1 cellular context compared by ENCODE assay signal in the genomic region with DNA sequence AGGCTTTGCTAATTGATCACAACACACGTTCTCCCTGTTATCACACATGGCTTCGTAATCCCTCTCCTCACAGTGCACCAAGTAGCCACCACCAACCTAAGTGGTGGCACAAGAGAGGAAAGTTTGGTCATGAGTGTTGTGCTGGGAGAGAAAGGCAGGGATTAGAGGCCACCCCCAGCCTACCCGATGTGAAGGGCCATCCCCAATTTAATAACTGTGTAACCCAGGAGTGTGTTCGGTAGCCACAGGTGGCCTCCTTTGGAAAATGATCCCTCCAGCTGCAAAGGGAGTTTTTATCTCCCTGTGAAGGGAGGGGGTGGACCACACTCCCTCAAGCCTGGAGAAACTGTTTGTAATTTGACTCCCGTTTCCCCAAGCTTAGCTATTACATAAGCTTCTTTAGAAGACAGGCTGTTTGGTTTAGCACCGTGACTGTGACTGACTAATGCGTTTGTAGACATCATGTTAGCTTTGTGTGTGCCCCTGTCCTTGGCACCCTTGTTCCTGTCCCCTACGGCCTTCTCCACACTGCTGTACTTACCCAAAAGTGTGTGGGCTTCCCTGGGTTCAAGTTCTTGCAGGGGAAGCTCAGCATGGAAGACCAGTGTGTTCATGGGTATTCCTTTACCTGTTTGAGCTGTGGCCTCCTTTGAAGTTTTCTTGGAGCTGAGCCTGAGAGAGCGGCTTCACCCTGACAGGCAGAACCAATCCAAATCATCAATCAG.
TF ChIP-seq lines count a peak whose summit lies in the region.

No MANE protein-coding gene starts in this region.

TF ChIP-seq in HepG2, 621 proteins besides CTCF, POLR2A, EP300 and RAD21 (continued from another document and continues in another):
- TF ChIP-seq, protein P1, sequence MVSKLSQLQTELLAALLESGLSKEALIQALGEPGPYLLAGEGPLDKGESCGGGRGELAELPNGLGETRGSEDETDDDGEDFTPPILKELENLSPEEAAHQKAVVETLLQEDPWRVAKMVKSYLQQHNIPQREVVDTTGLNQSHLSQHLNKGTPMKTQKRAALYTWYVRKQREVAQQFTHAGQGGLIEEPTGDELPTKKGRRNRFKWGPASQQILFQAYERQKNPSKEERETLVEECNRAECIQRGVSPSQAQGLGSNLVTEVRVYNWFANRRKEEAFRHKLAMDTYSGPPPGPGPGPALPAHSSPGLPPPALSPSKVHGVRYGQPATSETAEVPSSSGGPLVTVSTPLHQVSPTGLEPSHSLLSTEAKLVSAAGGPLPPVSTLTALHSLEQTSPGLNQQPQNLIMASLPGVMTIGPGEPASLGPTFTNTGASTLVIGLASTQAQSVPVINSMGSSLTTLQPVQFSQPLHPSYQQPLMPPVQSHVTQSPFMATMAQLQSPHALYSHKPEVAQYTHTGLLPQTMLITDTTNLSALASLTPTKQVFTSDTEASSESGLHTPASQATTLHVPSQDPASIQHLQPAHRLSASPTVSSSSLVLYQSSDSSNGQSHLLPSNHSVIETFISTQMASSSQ (IDR thresholded peaks at IDR 0.05; ENCODE audit: low read depth), result peak; percentile 23; the same call in 1 of the 2 replicates
- TF ChIP-seq, protein P1 (CRISPR knock-in tag; IDR thresholded peaks at IDR 0.05; ENCODE audit: borderline replicate concordance), result peak; percentile 71; the same call in 1 of the 2 replicates
- TF ChIP-seq NCOR1 (IDR thresholded peaks at IDR 0.05; ENCODE audit: borderline replicate concordance, low read length) (no peak), HOXA3 (CRISPR knock-in tag; IDR thresholded peaks at IDR 0.05) (peak; percentile 85), HNF4A (CRISPR knock-in tag; IDR thresholded peaks at IDR 0.05) (peak; percentile 54), ZKSCAN5 (CRISPR knock-in tag; IDR thresholded peaks at IDR 0.05) (no peak), ZNF75D (CRISPR knock-in tag; IDR thresholded peaks at IDR 0.05; ENCODE audit: borderline replicate concordance) (no peak), TP53 (CRISPR knock-in tag; conservative IDR thresholded peaks at IDR 0.05) (peak; percentile 71), KLF6 (CRISPR knock-in tag; IDR thresholded peaks at IDR 0.05) (0 out of 2 replicates have a peak, but pooled peaks have one; percentile 69), MYC (CRISPR knock-in tag; IDR thresholded peaks at IDR 0.05; ENCODE audit: borderline replicate concordance) (no peak), ZNF251 (CRISPR knock-in tag; IDR thresholded peaks at IDR 0.05) (no peak), PAWR (CRISPR knock-in tag; IDR thresholded peaks at IDR 0.05; ENCODE audit: borderline replicate concordance) (no peak), FOXK1 (CRISPR knock-in tag; IDR thresholded peaks at IDR 0.05; ENCODE audit: borderline replicate concordance, low read depth) (peak; percentile 74; the same call in 1 of the 2 replicates), ZNF737 (CRISPR knock-in tag; IDR thresholded peaks at IDR 0.05; ENCODE audit: borderline replicate concordance) (no peak), FOXA1 (IDR thresholded peaks at IDR 0.05) (no peak), FOXA1 (CRISPR knock-in tag; IDR thresholded peaks at IDR 0.05) (peak; percentile 50; the same call in 1 of the 2 replicates), NFIB (CRISPR knock-in tag; IDR thresholded peaks at IDR 0.05; ENCODE audit: borderline replicate concordance) (no peak), EEA1 (CRISPR knock-in tag; IDR thresholded peaks at IDR 0.05; ENCODE audit: borderline replicate concordance) (no peak), RFX5 (IDR thresholded peaks at IDR 0.05; ENCODE audit: low read depth, low read length) (no peak), IKZF1 (IDR thresholded peaks at IDR 0.05) (no peak), MEF2D (CRISPR knock-in tag; IDR thresholded peaks at IDR 0.05) (no peak; the same call in 1 of the 2 replicates), TBP (CRISPR knock-in tag; IDR thresholded peaks at IDR 0.05) (no peak), ZFX (CRISPR knock-in tag; IDR thresholded peaks at IDR 0.05; ENCODE audit: low read depth) (0 out of 2 replicates have a peak, but pooled peaks have one; percentile 38), STAT5B (CRISPR knock-in tag; IDR thresholded peaks at IDR 0.05) (no peak), PHF8 (CRISPR knock-in tag; IDR thresholded peaks at IDR 0.05) (no peak), ZBTB3 (CRISPR knock-in tag; IDR thresholded peaks at IDR 0.05; ENCODE audit: borderline replicate concordance, low read depth) (peak; percentile 64; the same call in 1 of the 2 replicates), ZNF543 (CRISPR knock-in tag; IDR thresholded peaks at IDR 0.05) (no peak), ZNF274 (CRISPR knock-in tag; IDR thresholded peaks at IDR 0.05) (peak; percentile 68; the same call in 1 of the 2 replicates), ATRX (CRISPR knock-in tag; IDR thresholded peaks at IDR 0.05; ENCODE audit: borderline replicate concordance) (no peak), HNRNPL (IDR thresholded peaks at IDR 0.05; ENCODE audit: low read depth, low read length) (no peak)
- TF ChIP-seq, protein P2, sequence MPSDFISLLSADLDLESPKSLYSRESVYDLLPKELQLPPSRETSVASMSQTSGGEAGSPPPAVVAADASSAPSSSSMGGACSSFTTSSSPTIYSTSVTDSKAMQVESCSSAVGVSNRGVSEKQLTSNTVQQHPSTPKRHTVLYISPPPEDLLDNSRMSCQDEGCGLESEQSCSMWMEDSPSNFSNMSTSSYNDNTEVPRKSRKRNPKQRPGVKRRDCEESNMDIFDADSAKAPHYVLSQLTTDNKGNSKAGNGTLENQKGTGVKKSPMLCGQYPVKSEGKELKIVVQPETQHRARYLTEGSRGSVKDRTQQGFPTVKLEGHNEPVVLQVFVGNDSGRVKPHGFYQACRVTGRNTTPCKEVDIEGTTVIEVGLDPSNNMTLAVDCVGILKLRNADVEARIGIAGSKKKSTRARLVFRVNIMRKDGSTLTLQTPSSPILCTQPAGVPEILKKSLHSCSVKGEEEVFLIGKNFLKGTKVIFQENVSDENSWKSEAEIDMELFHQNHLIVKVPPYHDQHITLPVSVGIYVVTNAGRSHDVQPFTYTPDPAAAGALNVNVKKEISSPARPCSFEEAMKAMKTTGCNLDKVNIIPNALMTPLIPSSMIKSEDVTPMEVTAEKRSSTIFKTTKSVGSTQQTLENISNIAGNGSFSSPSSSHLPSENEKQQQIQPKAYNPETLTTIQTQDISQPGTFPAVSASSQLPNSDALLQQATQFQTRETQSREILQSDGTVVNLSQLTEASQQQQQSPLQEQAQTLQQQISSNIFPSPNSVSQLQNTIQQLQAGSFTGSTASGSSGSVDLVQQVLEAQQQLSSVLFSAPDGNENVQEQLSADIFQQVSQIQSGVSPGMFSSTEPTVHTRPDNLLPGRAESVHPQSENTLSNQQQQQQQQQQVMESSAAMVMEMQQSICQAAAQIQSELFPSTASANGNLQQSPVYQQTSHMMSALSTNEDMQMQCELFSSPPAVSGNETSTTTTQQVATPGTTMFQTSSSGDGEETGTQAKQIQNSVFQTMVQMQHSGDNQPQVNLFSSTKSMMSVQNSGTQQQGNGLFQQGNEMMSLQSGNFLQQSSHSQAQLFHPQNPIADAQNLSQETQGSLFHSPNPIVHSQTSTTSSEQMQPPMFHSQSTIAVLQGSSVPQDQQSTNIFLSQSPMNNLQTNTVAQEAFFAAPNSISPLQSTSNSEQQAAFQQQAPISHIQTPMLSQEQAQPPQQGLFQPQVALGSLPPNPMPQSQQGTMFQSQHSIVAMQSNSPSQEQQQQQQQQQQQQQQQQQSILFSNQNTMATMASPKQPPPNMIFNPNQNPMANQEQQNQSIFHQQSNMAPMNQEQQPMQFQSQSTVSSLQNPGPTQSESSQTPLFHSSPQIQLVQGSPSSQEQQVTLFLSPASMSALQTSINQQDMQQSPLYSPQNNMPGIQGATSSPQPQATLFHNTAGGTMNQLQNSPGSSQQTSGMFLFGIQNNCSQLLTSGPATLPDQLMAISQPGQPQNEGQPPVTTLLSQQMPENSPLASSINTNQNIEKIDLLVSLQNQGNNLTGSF (CRISPR knock-in tag; IDR thresholded peaks at IDR 0.05), result no peak
- TF ChIP-seq, protein P3, sequence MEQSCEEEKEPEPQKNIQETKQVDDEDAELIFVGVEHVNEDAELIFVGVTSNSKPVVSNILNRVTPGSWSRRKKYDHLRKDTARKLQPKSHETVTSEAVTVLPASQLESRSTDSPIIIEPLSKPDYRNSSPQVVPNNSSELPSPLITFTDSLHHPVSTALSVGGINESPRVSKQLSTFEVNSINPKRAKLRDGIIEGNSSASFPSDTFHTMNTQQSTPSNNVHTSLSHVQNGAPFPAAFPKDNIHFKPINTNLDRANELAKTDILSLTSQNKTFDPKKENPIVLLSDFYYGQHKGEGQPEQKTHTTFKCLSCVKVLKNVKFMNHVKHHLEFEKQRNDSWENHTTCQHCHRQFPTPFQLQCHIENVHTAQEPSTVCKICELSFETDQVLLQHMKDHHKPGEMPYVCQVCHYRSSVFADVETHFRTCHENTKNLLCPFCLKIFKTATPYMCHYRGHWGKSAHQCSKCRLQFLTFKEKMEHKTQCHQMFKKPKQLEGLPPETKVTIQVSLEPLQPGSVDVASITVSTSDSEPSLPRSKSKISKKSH (CRISPR knock-in tag; IDR thresholded peaks at IDR 0.05; ENCODE audit: borderline replicate concordance), result no peak
- TF ChIP-seq, protein P4, sequence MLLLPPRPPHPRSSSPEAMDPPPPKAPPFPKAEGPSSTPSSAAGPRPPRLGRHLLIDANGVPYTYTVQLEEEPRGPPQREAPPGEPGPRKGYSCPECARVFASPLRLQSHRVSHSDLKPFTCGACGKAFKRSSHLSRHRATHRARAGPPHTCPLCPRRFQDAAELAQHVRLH (CRISPR knock-in tag; IDR thresholded peaks at IDR 0.05; ENCODE audit: borderline replicate concordance, low read depth), result no peak; the same call in 1 of the 2 replicates
- TF ChIP-seq, protein P5, sequence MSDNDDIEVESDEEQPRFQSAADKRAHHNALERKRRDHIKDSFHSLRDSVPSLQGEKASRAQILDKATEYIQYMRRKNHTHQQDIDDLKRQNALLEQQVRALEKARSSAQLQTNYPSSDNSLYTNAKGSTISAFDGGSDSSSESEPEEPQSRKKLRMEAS (IDR thresholded peaks at IDR 0.05), result peak; percentile 50
- TF ChIP-seq, protein P6, sequence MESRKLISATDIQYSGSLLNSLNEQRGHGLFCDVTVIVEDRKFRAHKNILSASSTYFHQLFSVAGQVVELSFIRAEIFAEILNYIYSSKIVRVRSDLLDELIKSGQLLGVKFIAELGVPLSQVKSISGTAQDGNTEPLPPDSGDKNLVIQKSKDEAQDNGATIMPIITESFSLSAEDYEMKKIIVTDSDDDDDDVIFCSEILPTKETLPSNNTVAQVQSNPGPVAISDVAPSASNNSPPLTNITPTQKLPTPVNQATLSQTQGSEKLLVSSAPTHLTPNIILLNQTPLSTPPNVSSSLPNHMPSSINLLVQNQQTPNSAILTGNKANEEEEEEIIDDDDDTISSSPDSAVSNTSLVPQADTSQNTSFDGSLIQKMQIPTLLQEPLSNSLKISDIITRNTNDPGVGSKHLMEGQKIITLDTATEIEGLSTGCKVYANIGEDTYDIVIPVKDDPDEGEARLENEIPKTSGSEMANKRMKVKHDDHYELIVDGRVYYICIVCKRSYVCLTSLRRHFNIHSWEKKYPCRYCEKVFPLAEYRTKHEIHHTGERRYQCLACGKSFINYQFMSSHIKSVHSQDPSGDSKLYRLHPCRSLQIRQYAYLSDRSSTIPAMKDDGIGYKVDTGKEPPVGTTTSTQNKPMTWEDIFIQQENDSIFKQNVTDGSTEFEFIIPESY (CRISPR knock-in tag; IDR thresholded peaks at IDR 0.05), result no peak
- TF ChIP-seq, protein P7, sequence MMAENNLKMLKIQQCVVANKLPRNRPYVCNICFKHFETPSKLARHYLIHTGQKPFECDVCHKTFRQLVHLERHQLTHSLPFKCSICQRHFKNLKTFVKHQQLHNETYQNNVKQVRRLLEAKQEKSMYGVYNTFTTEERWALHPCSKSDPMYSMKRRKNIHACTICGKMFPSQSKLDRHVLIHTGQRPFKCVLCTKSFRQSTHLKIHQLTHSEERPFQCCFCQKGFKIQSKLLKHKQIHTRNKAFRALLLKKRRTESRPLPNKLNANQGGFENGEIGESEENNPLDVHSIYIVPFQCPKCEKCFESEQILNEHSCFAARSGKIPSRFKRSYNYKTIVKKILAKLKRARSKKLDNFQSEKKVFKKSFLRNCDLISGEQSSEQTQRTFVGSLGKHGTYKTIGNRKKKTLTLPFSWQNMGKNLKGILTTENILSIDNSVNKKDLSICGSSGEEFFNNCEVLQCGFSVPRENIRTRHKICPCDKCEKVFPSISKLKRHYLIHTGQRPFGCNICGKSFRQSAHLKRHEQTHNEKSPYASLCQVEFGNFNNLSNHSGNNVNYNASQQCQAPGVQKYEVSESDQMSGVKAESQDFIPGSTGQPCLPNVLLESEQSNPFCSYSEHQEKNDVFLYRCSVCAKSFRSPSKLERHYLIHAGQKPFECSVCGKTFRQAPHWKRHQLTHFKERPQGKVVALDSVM (CRISPR knock-in tag; IDR thresholded peaks at IDR 0.05), result no peak
- TF ChIP-seq, protein P8, sequence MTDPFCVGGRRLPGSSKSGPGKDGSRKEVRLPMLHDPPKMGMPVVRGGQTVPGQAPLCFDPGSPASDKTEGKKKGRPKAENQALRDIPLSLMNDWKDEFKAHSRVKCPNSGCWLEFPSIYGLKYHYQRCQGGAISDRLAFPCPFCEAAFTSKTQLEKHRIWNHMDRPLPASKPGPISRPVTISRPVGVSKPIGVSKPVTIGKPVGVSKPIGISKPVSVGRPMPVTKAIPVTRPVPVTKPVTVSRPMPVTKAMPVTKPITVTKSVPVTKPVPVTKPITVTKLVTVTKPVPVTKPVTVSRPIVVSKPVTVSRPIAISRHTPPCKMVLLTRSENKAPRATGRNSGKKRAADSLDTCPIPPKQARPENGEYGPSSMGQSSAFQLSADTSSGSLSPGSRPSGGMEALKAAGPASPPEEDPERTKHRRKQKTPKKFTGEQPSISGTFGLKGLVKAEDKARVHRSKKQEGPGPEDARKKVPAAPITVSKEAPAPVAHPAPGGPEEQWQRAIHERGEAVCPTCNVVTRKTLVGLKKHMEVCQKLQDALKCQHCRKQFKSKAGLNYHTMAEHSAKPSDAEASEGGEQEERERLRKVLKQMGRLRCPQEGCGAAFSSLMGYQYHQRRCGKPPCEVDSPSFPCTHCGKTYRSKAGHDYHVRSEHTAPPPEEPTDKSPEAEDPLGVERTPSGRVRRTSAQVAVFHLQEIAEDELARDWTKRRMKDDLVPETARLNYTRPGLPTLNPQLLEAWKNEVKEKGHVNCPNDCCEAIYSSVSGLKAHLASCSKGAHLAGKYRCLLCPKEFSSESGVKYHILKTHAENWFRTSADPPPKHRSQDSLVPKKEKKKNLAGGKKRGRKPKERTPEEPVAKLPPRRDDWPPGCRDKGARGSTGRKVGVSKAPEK (CRISPR knock-in tag; IDR thresholded peaks at IDR 0.05; ENCODE audit: borderline replicate concordance), result no peak
